Comparison of ENCODE assay signal across 11 cellular contexts in genomic region chr3:4741106-4741403, GRCh38.
DNase-seq lines count a peak whose midpoint lies in the region; ATAC-seq and TF ChIP-seq lines count a peak whose summit lies in the region.
"Had no signal": no experiment of that assay in that cellular context is flagged by ENCODE, and none has a peak within 500 bp of the region (broad histone marks: within the 10 kb centered on the region; RNA-seq: fewer than 3 reads in every experiment).

No MANE protein-coding gene starts in this region.

- H3K4me3 Mint-ChIP-seq in T-helper 2 cell treated with Interferon-gamma antibody and Interleukin-4, amounts not matched to agents 5 μg/mL and 100 μg/mL, for 36 hours = peak overlapping the region; percentile 74
- no peak overlapping the region for H3K4me3 Mint-ChIP-seq in memory B cell

- H3K27ac ChIP-seq in adrenal gland (peak overlapping the region; percentile 55 to 90 (median 84)), temporal lobe (ENCODE audit: low read depth, low read length) (peak overlapping the region; percentile 86)
- H3K27ac ChIP-seq: neutrophil had no signal

- TF ChIP-seq POLR2A in adrenal gland (IDR thresholded peaks at IDR 0.05) = no peak

- peak overlapping the region; percentile 95 for H3K27ac Mint-ChIP-seq in T-helper 2 cell treated with Interferon-gamma antibody and Interleukin-4, amounts not matched to agents 5 μg/mL and 100 μg/mL, for 36 hours
- peak overlapping the region; percentile 64 for H3K27ac Mint-ChIP-seq in memory B cell

- H3K4me1 ChIP-seq in adrenal gland (replicated peaks in 1 of 2) = peaks cover 13 to 25% of the 10 kb centered on the region in 2 donors

- H3K27me3 Mint-ChIP-seq in T-helper 2 cell treated with Interferon-gamma antibody and Interleukin-4, amounts not matched to agents 5 μg/mL and 100 μg/mL, for 36 hours (ENCODE audit: low read depth) = no peaks in the 10 kb centered on the region
- no peaks in the 10 kb centered on the region for H3K27me3 Mint-ChIP-seq in memory B cell

- intact Hi-C loops in adrenal gland (cut with DNase I) = no loop called here

- H3K4me1 Mint-ChIP-seq in T-helper 2 cell treated with Interferon-gamma antibody and Interleukin-4, amounts not matched to agents 5 μg/mL and 100 μg/mL, for 36 hours (ENCODE audit: low read depth) = peaks cover 69% of the 10 kb centered on the region
- H3K4me1 Mint-ChIP-seq in memory B cell = peaks cover 11% of the 10 kb centered on the region

- H3K36me3 Mint-ChIP-seq in T-helper 2 cell treated with Interferon-gamma antibody and Interleukin-4, amounts not matched to agents 5 μg/mL and 100 μg/mL, for 36 hours (ENCODE audit: low read depth) = peaks cover 62% of the 10 kb centered on the region
- peaks cover 43% of the 10 kb centered on the region for H3K36me3 Mint-ChIP-seq in memory B cell

- H3K9me3 Mint-ChIP-seq in T-helper 2 cell treated with Interferon-gamma antibody and Interleukin-4, amounts not matched to agents 5 μg/mL and 100 μg/mL, for 36 hours = peaks cover 13% of the 10 kb centered on the region
- H3K9me3 Mint-ChIP-seq in memory B cell = no peaks in the 10 kb centered on the region

- no peaks in the 10 kb centered on the region for H3K9me3 ChIP-seq in adrenal gland (replicated peaks in 1 of 3)
- H3K9me3 ChIP-seq: neutrophil, SJSA1 had no signal

- no peak for TF ChIP-seq CTCF in adrenal gland (IDR thresholded peaks at IDR 0.05)

- H3K27me3 ChIP-seq in adrenal gland = no peaks in the 10 kb centered on the region
- H3K27me3 ChIP-seq: neutrophil, SJSA1 had no signal

- ATAC-seq in memory B cell (ENCODE audit: low read depth) (no peak), HG02884 (IDR thresholded peaks at IDR 0.05; ENCODE audit: unreplicated experiment) (no peak)

- H3K36me3 ChIP-seq in adrenal gland (replicated peaks in 1 of 2) = no peaks in the 10 kb centered on the region
- H3K36me3 ChIP-seq: neutrophil, SJSA1 had no signal

- DNase-seq in T-helper 2 cell treated with Interferon-gamma antibody and Interleukin-4, amounts not matched to agents 5 μg/mL and 100 μg/mL, for 36 hours (ENCODE audit: low spot score) = no peak
- DNase-seq in T-helper 2 cell = no peak
- DNase-seq in adrenal gland = peak in 1 of 7 donors; percentile 53
- no peak for DNase-seq in memory B cell (ENCODE audit: low spot score in 2 of 2)
- DNase-seq in HuH-7 (ENCODE audit: low spot score) = no peak
- no peak for DNase-seq in NCI-H1105 (lab: John Stamatoyannopoulos, UW)
- DNase-seq: NCI-H1436 had no signal

- WGBS in adrenal gland, 4 donors = 50 to 61% (median 53%) methylated on average over 3 of the region's 3 CpGs

- H3K4me3 ChIP-seq in adrenal gland = no peak overlapping the region
- H3K4me3 ChIP-seq: SJSA1 had no signal
